35 cellular contexts compared by ENCODE assay signal in genomic region chr2:215862211-215862610, GRCh38.
"Had no signal": no experiment of that assay in that cellular context is flagged by ENCODE, and none has a peak within 500 bp of the region (broad histone marks: within the 10 kb centered on the region; RNA-seq: fewer than 3 reads in every experiment).

No MANE protein-coding gene starts in this region.

- DNase-seq: activated B cell treated with CpG ODN at 0.5 μM for 24 hours; activated CD4-positive, alpha-beta memory T cell treated with anti-CD3 and anti-CD28 coated beads for 36 hours; activated CD4-positive, alpha-beta T cell treated with anti-CD3 and anti-CD28 coated beads for 4 hours; activated CD4-positive, alpha-beta T cell treated with anti-CD3 and anti-CD28 coated beads, Interleukin-2, amount 50 U/mL, for 1 hour; activated CD4-positive, CD25-positive, alpha-beta regulatory T cell treated with anti-CD3 and anti-CD28 coated beads, Interleukin-2, amount 50 U/mL, for 72 hours; activated CD8-positive, alpha-beta memory T cell treated with anti-CD3 and anti-CD28 coated beads, Interleukin-2, amount 50 U/mL, for 4 hours; activated gamma-delta T cell treated with Interleukin-2 at 50 U/mL for 16 hours; activated naive CD4-positive, alpha-beta T cell treated with anti-CD3 and anti-CD28 coated beads for 36 hours; activated T-cell treated with anti-CD3 and anti-CD28 coated beads for 4 hours; activated T-cell treated with anti-CD3 and anti-CD28 coated beads, Interleukin-2, amount 50 U/mL, for 4 hours; adrenal gland; caudate nucleus; MM.1S; MV-4-11; NCI-H1092; NCI-H1436 treated with DMSO at 0.1 percent for 48 hours; NCI-H187 treated with DMSO at 0.1 percent for 48 hours; NCI-H2081; NCI-H2171 treated with DMSO at 0.1 percent for 48 hours; NCI-H226; NCI-H446 treated with DMSO at 0.1 percent for 48 hours; NCI-H524; PC-3; Peyer's patch; SW 1271; T-helper 1 cell; T-helper 2 cell; T-helper 9 cell had no signal

- H3K9me3 Mint-ChIP-seq: activated B cell treated with CpG ODN at 0.5 μM for 24 hours; activated CD4-positive, alpha-beta memory T cell treated with anti-CD3 and anti-CD28 coated beads for 36 hours; activated naive CD4-positive, alpha-beta T cell treated with anti-CD3 and anti-CD28 coated beads for 36 hours; activated naive CD4-positive, alpha-beta T cell treated with anti-CD3 and anti-CD28 coated beads, Interleukin-2, amount 50 U/mL, for 72 hours; activated T-cell treated with anti-CD3 and anti-CD28 coated beads, Interleukin-2, amount 50 U/mL, for 4 hours; activated T-helper 1 cell treated with anti-CD3 and anti-CD28 coated beads, Interleukin-12 subunit alpha, Interleukin-12 subunit beta, Interleukin-2, Interleukin-4 antibody, amounts not matched to agents 30 ng/mL and 10 ng/mL and 1 ng/mL, durations not matched to agents 14 hours and 24 hours and 36 hours had no signal

- H3K9ac ChIP-seq: KMS-11 had no signal

- H3K9me3 ChIP-seq: adrenal gland, Peyer's patch had no signal

- H3K4me1 ChIP-seq: adrenal gland, Peyer's patch had no signal

- H3K36me3 Mint-ChIP-seq: activated CD4-positive, alpha-beta memory T cell treated with anti-CD3 and anti-CD28 coated beads for 36 hours; activated naive CD4-positive, alpha-beta T cell treated with anti-CD3 and anti-CD28 coated beads, Interleukin-2, amount 50 U/mL, for 72 hours; brain had no signal

- H3K27ac ChIP-seq: adrenal gland, KMS-11, Peyer's patch, RWPE1, VCaP had no signal

- H3K36me3 ChIP-seq: adrenal gland, Peyer's patch had no signal

- H3K27me3 ChIP-seq: adrenal gland, Peyer's patch had no signal

- H3K4me2 ChIP-seq: KMS-11 had no signal

- H3K4me3 ChIP-seq: adrenal gland, Peyer's patch had no signal

- H3K27ac Mint-ChIP-seq: activated B cell treated with CpG ODN at 0.5 μM for 24 hours; activated CD4-positive, alpha-beta memory T cell treated with anti-CD3 and anti-CD28 coated beads for 36 hours; activated naive CD4-positive, alpha-beta T cell treated with anti-CD3 and anti-CD28 coated beads for 36 hours; activated naive CD4-positive, alpha-beta T cell treated with anti-CD3 and anti-CD28 coated beads, Interleukin-2, amount 50 U/mL, for 72 hours; activated T-helper 1 cell treated with anti-CD3 and anti-CD28 coated beads, Interleukin-12 subunit alpha, Interleukin-12 subunit beta, Interleukin-2, Interleukin-4 antibody, amounts not matched to agents 30 ng/mL and 10 ng/mL and 1 ng/mL, durations not matched to agents 14 hours and 24 hours and 36 hours had no signal

- H3K27me3 Mint-ChIP-seq: brain had no signal

- H3K4me1 Mint-ChIP-seq: activated B cell treated with CpG ODN at 0.5 μM for 24 hours had no signal

- FAIRE-seq: bronchial epithelial cell had no signal

- H3K4me3 Mint-ChIP-seq: activated B cell treated with CpG ODN at 0.5 μM for 24 hours; activated CD4-positive, alpha-beta memory T cell treated with anti-CD3 and anti-CD28 coated beads for 36 hours; activated naive CD4-positive, alpha-beta T cell treated with anti-CD3 and anti-CD28 coated beads for 36 hours; activated T-cell treated with anti-CD3 and anti-CD28 coated beads, Interleukin-2, amount 50 U/mL, for 4 hours; activated T-helper 1 cell treated with anti-CD3 and anti-CD28 coated beads, Interleukin-12 subunit alpha, Interleukin-12 subunit beta, Interleukin-2, Interleukin-4 antibody, amounts not matched to agents 30 ng/mL and 10 ng/mL and 1 ng/mL, durations not matched to agents 14 hours and 24 hours and 36 hours; brain had no signal
